In the genomic region with DNA sequence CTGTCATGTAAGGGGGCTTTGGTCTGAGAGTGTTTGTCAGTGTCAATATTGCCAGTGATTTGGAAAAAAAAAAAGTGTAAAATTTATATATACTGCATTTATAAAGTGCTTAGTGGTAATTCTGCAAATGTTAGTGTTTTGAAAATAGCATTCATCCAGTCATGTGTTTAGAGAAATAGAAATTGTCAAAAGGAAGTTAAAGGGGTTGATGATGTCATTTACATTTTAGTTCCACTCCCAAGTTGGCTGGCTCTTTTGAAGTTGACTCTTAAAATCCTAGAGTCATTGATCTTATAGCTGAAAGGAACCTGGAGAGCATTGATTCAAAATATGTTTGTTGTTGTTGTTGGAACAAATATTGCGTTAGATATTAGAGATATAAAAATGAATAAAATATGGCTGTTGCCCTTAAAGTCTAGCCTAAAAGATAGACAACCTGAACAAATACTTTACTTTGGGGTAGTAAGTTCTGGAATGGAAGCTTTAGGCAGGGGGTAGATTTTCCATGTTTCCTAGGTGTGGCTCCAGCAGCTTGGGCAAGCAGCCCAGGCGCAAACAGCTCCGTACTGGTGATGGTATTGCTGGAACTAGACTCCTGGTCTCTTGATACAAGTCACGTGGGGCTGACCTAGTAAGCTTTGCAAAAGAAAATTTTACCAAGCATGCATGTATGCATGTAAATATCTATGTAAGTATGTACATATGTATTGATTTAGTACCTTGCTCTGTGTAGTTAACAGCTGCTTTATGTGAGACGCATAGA, we compare ENCODE assay signal across 1 cellular context.
TF ChIP-seq lines count a peak whose summit lies in the region.

No MANE protein-coding gene starts in this region.

TF ChIP-seq in K562, 482 proteins besides CTCF, POLR2A, EP300 and RAD21:
- TF ChIP-seq, protein P1, sequence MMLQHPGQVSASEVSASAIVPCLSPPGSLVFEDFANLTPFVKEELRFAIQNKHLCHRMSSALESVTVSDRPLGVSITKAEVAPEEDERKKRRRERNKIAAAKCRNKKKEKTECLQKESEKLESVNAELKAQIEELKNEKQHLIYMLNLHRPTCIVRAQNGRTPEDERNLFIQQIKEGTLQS (IDR thresholded peaks at IDR 0.05), result peak; percentile 63
- TF ChIP-seq, protein P1 (CRISPR knock-in tag; conservative IDR thresholded peaks at IDR 0.05), result no peak
- TF ChIP-seq, protein P2, sequence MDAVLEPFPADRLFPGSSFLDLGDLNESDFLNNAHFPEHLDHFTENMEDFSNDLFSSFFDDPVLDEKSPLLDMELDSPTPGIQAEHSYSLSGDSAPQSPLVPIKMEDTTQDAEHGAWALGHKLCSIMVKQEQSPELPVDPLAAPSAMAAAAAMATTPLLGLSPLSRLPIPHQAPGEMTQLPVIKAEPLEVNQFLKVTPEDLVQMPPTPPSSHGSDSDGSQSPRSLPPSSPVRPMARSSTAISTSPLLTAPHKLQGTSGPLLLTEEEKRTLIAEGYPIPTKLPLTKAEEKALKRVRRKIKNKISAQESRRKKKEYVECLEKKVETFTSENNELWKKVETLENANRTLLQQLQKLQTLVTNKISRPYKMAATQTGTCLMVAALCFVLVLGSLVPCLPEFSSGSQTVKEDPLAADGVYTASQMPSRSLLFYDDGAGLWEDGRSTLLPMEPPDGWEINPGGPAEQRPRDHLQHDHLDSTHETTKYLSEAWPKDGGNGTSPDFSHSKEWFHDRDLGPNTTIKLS (IDR thresholded peaks at IDR 0.05; ENCODE audit: borderline replicate concordance, low read depth), result no peak
- TF ChIP-seq, protein P3, sequence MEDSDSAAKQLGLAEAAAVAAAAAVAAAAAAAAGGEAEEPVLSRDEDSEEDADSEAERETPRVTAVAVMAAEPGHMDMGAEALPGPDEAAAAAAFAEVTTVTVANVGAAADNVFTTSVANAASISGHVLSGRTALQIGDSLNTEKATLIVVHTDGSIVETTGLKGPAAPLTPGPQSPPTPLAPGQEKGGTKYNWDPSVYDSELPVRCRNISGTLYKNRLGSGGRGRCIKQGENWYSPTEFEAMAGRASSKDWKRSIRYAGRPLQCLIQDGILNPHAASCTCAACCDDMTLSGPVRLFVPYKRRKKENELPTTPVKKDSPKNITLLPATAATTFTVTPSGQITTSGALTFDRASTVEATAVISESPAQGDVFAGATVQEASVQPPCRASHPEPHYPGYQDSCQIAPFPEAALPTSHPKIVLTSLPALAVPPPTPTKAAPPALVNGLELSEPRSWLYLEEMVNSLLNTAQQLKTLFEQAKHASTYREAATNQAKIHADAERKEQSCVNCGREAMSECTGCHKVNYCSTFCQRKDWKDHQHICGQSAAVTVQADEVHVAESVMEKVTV (CRISPR knock-in tag; IDR thresholded peaks at IDR 0.05), result no peak
- TF ChIP-seq ATF7 (IDR thresholded peaks at IDR 0.05), result peak; percentile 20; the same call in 1 of the 2 replicates
